16 cellular contexts compared by ENCODE assay signal in genomic region chr9:93210974-93211653, GRCh38. TPM values are rescaled to one million over a fixed set of nuclear protein-coding genes. Genes with fewer than 3 reads are reported as not detected.
DNase-seq lines count a peak whose midpoint lies in the region; ATAC-seq, FAIRE-seq and TF ChIP-seq lines count a peak whose summit lies in the region.
"Had no signal": no experiment of that assay in that cellular context is flagged by ENCODE, and none has a peak within 500 bp of the region (broad histone marks: within the 10 kb centered on the region; RNA-seq: fewer than 3 reads in every experiment).

No MANE protein-coding gene starts in this region.

- intact Hi-C loops in left ventricle myocardium inferior (cut with micrococcal nuclease) (no loop called here), right cardiac atrium (cut with DNase I) (no loop called here), K562 (cut with micrococcal nuclease) (no loop called here), transverse colon (cut with DNase I; ENCODE audit: low total_unique reads) (no loop called here), MCF 10A (cut with micrococcal nuclease) (no loop called here)

- CTCF ChIA-PET in K562 (lab: Yijun Ruan, JAX; ENCODE audit: low intra/inter-chr PET ratio) (no interaction called here), MCF 10A (lab: Yijun Ruan, JAX) (no interaction called here)

- H3K9ac ChIP-seq in K562 (ENCODE audit: insufficient read depth in 1 of 2, low read depth in 2 of 2, low read length in 2 of 2), result no peak overlapping the region

- ATAC-seq in right cardiac atrium (no peak), K562 (no peak)

- TF ChIP-seq EP300 in K562 (IDR thresholded peaks at IDR 0.05; ENCODE audit: low read length) (no peak), transverse colon (IDR thresholded peaks at IDR 0.05; ENCODE audit: low read depth) (no peak)

- H3K4me1 ChIP-seq in left ventricle myocardium inferior (peaks cover 69% of the 10 kb centered on the region), right cardiac atrium (ENCODE audit: control insufficient read depth, insufficient read depth, low read length) (peaks cover 7% of the 10 kb centered on the region), K562 (replicated peaks in 1 of 2; ENCODE audit: control insufficient read depth in 2 of 2, insufficient read depth in 2 of 2, low read length in 2 of 2) (no peaks in the 10 kb centered on the region; a peak in 1 of 5 replicates), transverse colon (peaks cover 32 to 48% (median 42%) of the 10 kb centered on the region in 4 donors)
- H3K4me1 ChIP-seq: SJSA1 had no signal

- no peaks in the 10 kb centered on the region for H3K4me1 Mint-ChIP-seq in MCF 10A (ENCODE audit: insufficient read depth, unreplicated experiment)
- H3K4me1 Mint-ChIP-seq: H9 had no signal

- no peak overlapping the region for H3K4me2 ChIP-seq in K562 (ENCODE audit: insufficient read depth, low read length)
- H3K4me2 ChIP-seq: PC-9 had no signal

- DNase-seq in left ventricle myocardium inferior, result no peak
- DNase-seq in right cardiac atrium, result no peak
- DNase-seq in HTR-8/SVneo (ENCODE audit: insufficient read length, low spot score), result no peak
- DNase-seq in K562 (ENCODE audit: extremely low read depth in 1 of 4, low spot score in 3 of 4), result no peak
- DNase-seq in transverse colon, result no peak
- no peak for DNase-seq in NCI-H2029 (lab: John Stamatoyannopoulos, UW)
- DNase-seq in MCF 10A (ENCODE audit: unreplicated experiment), result no peak
- DNase-seq: AML-193, DMS79 treated with DMSO at 0.1 percent for 48 hours, H9, NCI-H1436, NCI-H1930, NCI-H2171, NCI-H526, PC-9 had no signal

- no peak overlapping the region for H3K27ac Mint-ChIP-seq in MCF 10A (ENCODE audit: low read depth, unreplicated experiment)
- H3K27ac Mint-ChIP-seq: H9 had no signal

- no peak for TF ChIP-seq RAD21 in K562 (CRISPR knock-in tag; conservative IDR thresholded peaks at IDR 0.05 in 1 of 2, IDR thresholded peaks at IDR 0.05 in 1 of 2)

- H3K9me1 ChIP-seq in K562 (ENCODE audit: control insufficient read depth, insufficient read depth, low read length), result no peaks in the 10 kb centered on the region

- POLR2A ChIA-PET in K562 (lab: Yijun Ruan, JAX) (no interaction called here), MCF 10A (lab: Yijun Ruan, JAX) (no interaction called here)

- peaks cover 13% of the 10 kb centered on the region for H3K9me3 ChIP-seq in left ventricle myocardium inferior (replicated peaks)
- no peaks in the 10 kb centered on the region for H3K9me3 ChIP-seq in right cardiac atrium (ENCODE audit: control insufficient read depth, low read length)
- H3K9me3 ChIP-seq in K562 (replicated peaks; ENCODE audit: control insufficient read depth, insufficient read depth, low read depth, low read length), result no peaks in the 10 kb centered on the region
- no peaks in the 10 kb centered on the region for H3K9me3 ChIP-seq in transverse colon
- H3K9me3 ChIP-seq: SJSA1 had no signal

- no peaks in the 10 kb centered on the region for H3K27me3 Mint-ChIP-seq in MCF 10A (ENCODE audit: insufficient read depth, unreplicated experiment)

- no peaks in the 10 kb centered on the region for H3K36me3 ChIP-seq in left ventricle myocardium inferior
- no peaks in the 10 kb centered on the region for H3K36me3 ChIP-seq in K562 (ENCODE audit: control insufficient read depth, insufficient read depth, low read length)
- H3K36me3 ChIP-seq in transverse colon, result no peaks in the 10 kb centered on the region
- H3K36me3 ChIP-seq: SJSA1 had no signal

- no peaks in the 10 kb centered on the region for H3K27me3 ChIP-seq in left ventricle myocardium inferior (ENCODE audit: low read depth)
- no peaks in the 10 kb centered on the region for H3K27me3 ChIP-seq in right cardiac atrium (ENCODE audit: control insufficient read depth, insufficient read depth)
- H3K27me3 ChIP-seq in K562 (ENCODE audit: control insufficient read depth in 2 of 2, insufficient read depth in 2 of 2, low read length in 2 of 2), result peaks cover 0 to 10% of the 10 kb centered on the region in 2 experiments; a peak in 1 of 5 replicates
- no peaks in the 10 kb centered on the region for H3K27me3 ChIP-seq in transverse colon
- H3K27me3 ChIP-seq: SJSA1 had no signal

- TF ChIP-seq POLR2A in K562 (conservative IDR thresholded peaks at IDR 0.05), result no peak
- TF ChIP-seq POLR2A in transverse colon (IDR thresholded peaks at IDR 0.05), result no peak

- no peak overlapping the region for H2AFZ ChIP-seq in K562 (ENCODE audit: low read depth, low read length)
- H2AFZ ChIP-seq: PC-9 had no signal

- in situ Hi-C loops in K562 (cut with MboI), result no loop called here
- in situ Hi-C loops in transverse colon (cut with MboI; ENCODE audit: low pct_ligation_motif_present in 1 of 4, low pct_unique_long_range_greater_than_20kb in 1 of 4, low sequenced_read_pairs in 3 of 4), result no loop called here

- H3K27ac ChIP-seq in left ventricle myocardium inferior (replicated peaks) (peak overlapping the region; percentile 36), right cardiac atrium (ENCODE audit: low read length) (no peak overlapping the region), K562 (ENCODE audit: extremely low read depth, low read depth, low read length) (no peak overlapping the region), transverse colon (peak overlapping the region; percentile 81 to 88 (median 86))
- H3K27ac ChIP-seq: PC-9, SJSA1 had no signal

- H3K9me3 Mint-ChIP-seq in MCF 10A (ENCODE audit: unreplicated experiment), result peaks cover 13% of the 10 kb centered on the region

- no peaks in the 10 kb centered on the region for H3K79me2 ChIP-seq in K562 (ENCODE audit: control insufficient read depth, insufficient read depth, low read length)

- TF ChIP-seq CTCF in left ventricle myocardium inferior (IDR thresholded peaks at IDR 0.05; ENCODE audit: borderline replicate concordance) (no peak), K562 (IDR thresholded peaks at IDR 0.05 in 2 of 3, conservative IDR thresholded peaks at IDR 0.05 in 1 of 3; ENCODE audit: insufficient read depth in 2 of 3, low read depth in 1 of 3, low read length in 3 of 3) (no peak), transverse colon (IDR thresholded peaks at IDR 0.05) (no peak), MCF 10A (IDR thresholded peaks at IDR 0.05; ENCODE audit: unreplicated experiment) (no peak)

- peak; percentile 90 for FAIRE-seq in HTR-8/SVneo (lab: Jason Lieb, UNC)
- no peak for FAIRE-seq in K562 (lab: Jason Lieb, UNC)

- BruUV-seq in K562 (replicated peaks; lab: Mats Ljungman, UMichigan), result no TSS peak
- BruUV-seq in MCF 10A (replicated peaks; lab: Mats Ljungman, UMichigan), result no TSS peak

- H3K36me3 Mint-ChIP-seq in MCF 10A (ENCODE audit: insufficient read depth, unreplicated experiment), result no peaks in the 10 kb centered on the region

- no peak overlapping the region for H3K4me3 Mint-ChIP-seq in MCF 10A (ENCODE audit: unreplicated experiment)
- H3K4me3 Mint-ChIP-seq: H9 had no signal

- H3K4me3 ChIP-seq in left ventricle myocardium inferior (no peak overlapping the region), right cardiac atrium (ENCODE audit: low read length) (no peak overlapping the region), K562 (no peak overlapping the region), transverse colon (no peak overlapping the region)
- H3K4me3 ChIP-seq: PC-9, SJSA1 had no signal

- H4K20me1 ChIP-seq in K562 (replicated peaks; ENCODE audit: control insufficient read depth, insufficient read depth, low read length), result no peaks in the 10 kb centered on the region

TF ChIP-seq in K562, 482 proteins besides CTCF, POLR2A, EP300 and RAD21:
- TF ChIP-seq ZNF24 (IDR thresholded peaks at IDR 0.05) (peak; percentile 85; the same call in 1 of the 2 replicates), ESRRB (CRISPR knock-in tag; IDR thresholded peaks at IDR 0.05; ENCODE audit: borderline replicate concordance) (no peak), CCAR2 (IDR thresholded peaks at IDR 0.05; ENCODE audit: low read depth, low read length) (no peak), EGR1 (conservative IDR thresholded peaks at IDR 0.05) (peak; percentile 45)

RNA-seq across cellular contexts. Expression of gene WNK2, which starts 27.2 kb away (rescaled TPM):
- total RNA-seq in left ventricle myocardium inferior (218 TPM), right cardiac atrium (100 to 1,000 TPM; 217 to 322 (median 278) TPM), K562 (2014; rRNA removed) (0.64 and 1.9 TPM in 2 replicates), K562 (2014; rRNA removed; fragmentation: Illumina TruSeq; extraction: Trizol) (0.36 and 0.41 TPM in 2 replicates), K562 (2015; rRNA removed; fragmentation: Illumina TruSeq; extraction: Trizol) (0.40 and 0.60 TPM in 2 replicates), K562 (2021) (3.3 TPM in 2 replicates), transverse colon (100 to 1,000 TPM; 133 to 618 (median 157) TPM), MCF 10A (2022) (0.07 and 0.29 TPM in 2 replicates)
- polyA plus RNA-seq in right cardiac atrium (167 TPM), K562 (2011; rRNA removed) (0.28 and 0.45 TPM in 2 replicates), K562 (2014; fragmentation: Illumina TruSeq; extraction: Trizol) (0.73 and 1.7 TPM in 2 replicates), K562 (2014; fragmentation: Nextera tagmentation; extraction: Ambion mirVana) (not detected), K562 (2014; rRNA removed) (1.4 and 1.8 TPM in 2 replicates)
- total RNA-seq in K562 (2011; cell fraction: chromatin; rRNA removed; ENCODE audit: low replicate concordance), result 5.1 and 9.4 TPM in 2 replicates
- 1.5 and 1.6 TPM in 2 replicates for total RNA-seq in K562 (2011; cell fraction: nucleolus; rRNA removed)
- 4.0 and 4.5 TPM in 2 replicates for total RNA-seq in K562 (2011; cell fraction: nucleoplasm; rRNA removed)
- polyA plus RNA-seq in K562 (2011; cell fraction: cytosol; rRNA removed), result 0.15 and 0.75 TPM in 2 replicates
- polyA plus RNA-seq in K562 (2011; cell fraction: nucleus; rRNA removed), result 0.73 and 2.4 TPM in 2 replicates
- 1.9 and 2.2 TPM in 2 replicates for polyA plus RNA-seq in K562 (2012)
- 0.27 and 0.77 TPM in 2 replicates for polyA minus RNA-seq in K562 (2011; rRNA and poly(A)+ RNA removed)
- 0.67 TPM in 1 of 2 replicates, not detected in the other for polyA minus RNA-seq in K562 (2011; cell fraction: cytosol; rRNA and poly(A)+ RNA removed)
- polyA minus RNA-seq in K562 (2011; cell fraction: nucleus; rRNA and poly(A)+ RNA removed), result 0.89 and 1.2 TPM in 2 replicates
- total RNA-seq: SJSA1 had no signal

Comparison
In these comparisons a context has a peak if more than half of its experiments do, and no peak if none do; other contexts are left out.
1. H3K27ac ChIP-seq: peak in left ventricle myocardium inferior (single experiment) and transverse colon (4 of 4); none in right cardiac atrium (single experiment) and K562 (single experiment).
2. RNA of gene WNK2, which starts 27.2 kb away (total RNA-seq): 217 to 322 TPM in right cardiac atrium, 218 TPM in left ventricle myocardium inferior (single experiment) and 133 to 618 TPM in transverse colon; 0.36 to 9.4 TPM in K562 and 0.07 to 0.29 TPM in MCF 10A; every median in the first group is over 10 times any median in the second.